Comparison of ENCODE assay signal across 7 cellular contexts in genomic region chr16:3716831-3717234, GRCh38. TPM values are rescaled to one million over a fixed set of nuclear protein-coding genes. Genes with fewer than 3 reads are reported as not detected.
DNase-seq lines count a peak whose midpoint lies in the region; ATAC-seq and TF ChIP-seq lines count a peak whose summit lies in the region.

No MANE protein-coding gene starts in this region.

- intact Hi-C loops in Right ventricle myocardium superior (cut with DNase I), result no loop called here

- peaks cover 22% of the 10 kb centered on the region for H3K4me1 Mint-ChIP-seq in activated T-helper 17 cell treated with anti-CD3 and anti-CD28 coated beads, Interleukin-2, amount 50 U/mL, for 72 hours

- CTCF ChIA-PET in HEK293T (lab: Yijun Ruan, JAX), result no interaction called here

- peak overlapping the region; percentile 88 for H3K27ac Mint-ChIP-seq in activated T-helper 17 cell treated with anti-CD3 and anti-CD28 coated beads, Interleukin-2, amount 50 U/mL, for 72 hours

- ATAC-seq in activated T-helper 17 cell treated with anti-CD3 and anti-CD28 coated beads, Interleukin-2, amount 50 U/mL, for 72 hours (replicated peaks), result peak; percentile 51
- peak; percentile 2 for ATAC-seq in Right ventricle myocardium superior (ENCODE audit: poor library complexity)

- in situ Hi-C loops in GM13977 (cut with MboI; ENCODE audit: low pct_unique_long_range_greater_than_20kb, low sequenced_read_pairs, unreplicated experiment), result no loop called here

- no peaks in the 10 kb centered on the region for H3K27me3 Mint-ChIP-seq in activated T-helper 17 cell treated with anti-CD3 and anti-CD28 coated beads, Interleukin-2, amount 50 U/mL, for 72 hours

- POLR2A ChIA-PET in HEK293T (lab: Yijun Ruan, JAX), result interaction anchor here (0.5 to 1.6 kb wide), 6 partner anchors 13 to 27 kb away, joined by 3 to 11 read pairs (median 4); no protein-coding TSS in a partner anchor

- DNase-seq in GM13977 (ENCODE audit: low spot score), result peak; percentile 48
- DNase-seq in HEK293T (ENCODE audit: extremely low spot score), result peak; percentile 28
- DNase-seq in NCI-H1417 (lab: John Stamatoyannopoulos, UW), result peak in 2 of 3 experiments; percentile 70 to 73
- no peak for DNase-seq in Right ventricle myocardium superior
- peak; percentile 7 for DNase-seq in putamen (ENCODE audit: low spot score)
- no peak for DNase-seq in NCI-H226

- no peak for TF ChIP-seq CTCF in GM13977 (IDR thresholded peaks at IDR 0.05; ENCODE audit: extremely low read depth, insufficient read depth, missing control alignments)

- no peaks in the 10 kb centered on the region for H3K9me3 Mint-ChIP-seq in activated T-helper 17 cell treated with anti-CD3 and anti-CD28 coated beads, Interleukin-2, amount 50 U/mL, for 72 hours

- peak overlapping the region; percentile 77 for H3K4me3 Mint-ChIP-seq in activated T-helper 17 cell treated with anti-CD3 and anti-CD28 coated beads, Interleukin-2, amount 50 U/mL, for 72 hours

- peaks cover 36% of the 10 kb centered on the region for H3K36me3 Mint-ChIP-seq in activated T-helper 17 cell treated with anti-CD3 and anti-CD28 coated beads, Interleukin-2, amount 50 U/mL, for 72 hours (ENCODE audit: low read depth)

TF ChIP-seq in HEK293T, 16 proteins besides CTCF, POLR2A, EP300 and RAD21:
- peak; percentile 49 for TF ChIP-seq L3MBTL2 (conservative IDR thresholded peaks at IDR 0.05)
- TF ChIP-seq BHLHE40 (IDR thresholded peaks at IDR 0.05; ENCODE audit: borderline replicate concordance), result no peak
TF ChIP-seq in HEK293T: peak in this region for 1.

RNA-seq across cellular contexts. Expression of gene TRAP1, which starts 0.5 kb away (rescaled TPM):
- total RNA-seq in activated T-helper 17 cell treated with anti-CD3 and anti-CD28 coated beads, Interleukin-2, amount 50 U/mL, for 72 hours, result 100 to 1,000 TPM; 124 to 238 TPM
- total RNA-seq in Right ventricle myocardium superior, result 146 TPM

Comparison
In these comparisons a context has a peak if more than half of its experiments do, and no peak if none do; other contexts are left out.
1. DNase-seq: peak in GM13977 (single experiment), HEK293T (single experiment), NCI-H1417 (2 of 3) and putamen (single experiment); none in Right ventricle myocardium superior (single experiment) and NCI-H226 (single experiment).